1 cellular context compared by ENCODE assay signal in genomic region chr5:41181691-41182564, GRCh38.
TF ChIP-seq lines count a peak whose summit lies in the region.

No MANE protein-coding gene starts in this region.

TF ChIP-seq in A549, 52 proteins besides CTCF, POLR2A, EP300 and RAD21 (continued from another document):
- TF ChIP-seq REST (IDR thresholded peaks at IDR 0.05) (no peak), HES2 (IDR thresholded peaks at IDR 0.05) (no peak), MAZ (IDR thresholded peaks at IDR 0.05; ENCODE audit: borderline replicate concordance, low read depth, low read length) (no peak), SREBF2 (IDR thresholded peaks at IDR 0.05) (no peak), USF2 (IDR thresholded peaks at IDR 0.05) (no peak), CHD2 (IDR thresholded peaks at IDR 0.05; ENCODE audit: low read length, partially characterized antibody) (no peak), ZSCAN20 (CRISPR knock-in tag; IDR thresholded peaks at IDR 0.05) (no peak), CHD4 (IDR thresholded peaks at IDR 0.05; ENCODE audit: borderline replicate concordance) (no peak)
